ENCODE assay signal across 32 cellular contexts in the genomic region with DNA sequence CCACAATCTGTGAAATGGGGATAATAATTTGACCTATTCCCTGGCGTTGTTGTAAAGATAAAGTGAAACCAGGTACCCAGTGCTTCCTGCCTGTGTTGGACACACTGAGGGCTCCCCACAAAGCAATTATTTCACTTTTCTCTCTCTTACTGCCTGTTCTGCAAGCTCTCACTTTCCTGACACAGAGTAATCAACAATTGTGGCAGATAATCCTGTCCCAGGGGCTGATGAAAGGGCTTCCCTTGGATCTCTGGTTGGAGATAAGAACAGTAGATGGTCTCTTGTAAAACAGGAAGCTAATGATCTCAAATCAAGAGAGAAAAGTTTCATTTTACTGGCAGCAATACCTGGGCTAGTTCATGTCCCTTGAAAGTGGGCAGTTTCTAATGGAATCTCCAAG.
"Had no signal": no experiment of that assay in that cellular context is flagged by ENCODE, and none has a peak within 500 bp of the region (broad histone marks: within the 10 kb centered on the region; RNA-seq: fewer than 3 reads in every experiment).

No MANE protein-coding gene starts in this region.

- H3K27me3 Mint-ChIP-seq: activated CD4-positive, alpha-beta memory T cell treated with anti-CD3 and anti-CD28 coated beads, Interleukin-2, amount 10 ng/mL, durations not matched to agents 7 days and 5 days; activated CD4-positive, alpha-beta T cell treated with anti-CD3 and anti-CD28 coated beads, Interleukin-2, amount 10 ng/mL, durations not matched to agents 7 days and 5 days; activated naive CD8-positive, alpha-beta T cell had no signal

- H3K4me3 ChIP-seq: colonic mucosa, esophagus squamous epithelium, gastroesophageal sphincter, heart right ventricle had no signal

- H3K4me1 ChIP-seq: colonic mucosa, esophagus squamous epithelium, gastroesophageal sphincter, heart right ventricle had no signal

- H3K4me1 Mint-ChIP-seq: activated CD4-positive, alpha-beta memory T cell treated with anti-CD3 and anti-CD28 coated beads, Interleukin-2, amount 10 ng/mL, durations not matched to agents 7 days and 5 days; activated CD4-positive, alpha-beta T cell treated with anti-CD3 and anti-CD28 coated beads, Interleukin-2, amount 10 ng/mL, durations not matched to agents 7 days and 5 days; activated T-helper 17 cell treated with anti-CD3 and anti-CD28 coated beads, Interleukin-2, amount 50 U/mL, for 72 hours had no signal

- H3K4me3 Mint-ChIP-seq: activated CD4-positive, alpha-beta memory T cell treated with anti-CD3 and anti-CD28 coated beads, Interleukin-2, amount 10 ng/mL, durations not matched to agents 7 days and 5 days; activated CD4-positive, alpha-beta T cell treated with anti-CD3 and anti-CD28 coated beads, Interleukin-2, amount 10 ng/mL, durations not matched to agents 7 days and 5 days; activated naive CD8-positive, alpha-beta T cell; activated T-cell treated with anti-CD3 and anti-CD28 coated beads, Interleukin-2, amount 50 U/mL, for 4 hours; activated T-helper 17 cell treated with anti-CD3 and anti-CD28 coated beads, Interleukin-2, amount 50 U/mL, for 72 hours had no signal

- H3K9me3 ChIP-seq: colonic mucosa, esophagus squamous epithelium, gastroesophageal sphincter had no signal

- ATAC-seq: activated T-cell treated with anti-CD3 and anti-CD28 coated beads, Interleukin-2, amount 50 U/mL, for 4 hours; activated T-helper 17 cell treated with anti-CD3 and anti-CD28 coated beads, Interleukin-2, amount 50 U/mL, for 72 hours; gastroesophageal sphincter; heart right ventricle had no signal

- H3K27ac ChIP-seq: brain microvascular endothelial cell, colonic mucosa, epithelial cell of prostate, esophagus squamous epithelium, gastroesophageal sphincter, heart right ventricle had no signal

- H3K27me3 ChIP-seq: brain microvascular endothelial cell, colonic mucosa, esophagus squamous epithelium, gastroesophageal sphincter had no signal

- H3K36me3 ChIP-seq: brain microvascular endothelial cell, colonic mucosa, esophagus squamous epithelium, gastroesophageal sphincter, heart right ventricle had no signal

- H3K36me3 Mint-ChIP-seq: activated naive CD8-positive, alpha-beta T cell had no signal

- H3K27ac Mint-ChIP-seq: activated CD4-positive, alpha-beta memory T cell treated with anti-CD3 and anti-CD28 coated beads, Interleukin-2, amount 10 ng/mL, durations not matched to agents 7 days and 5 days; activated CD4-positive, alpha-beta T cell treated with anti-CD3 and anti-CD28 coated beads, Interleukin-2, amount 10 ng/mL, durations not matched to agents 7 days and 5 days; activated naive CD8-positive, alpha-beta T cell; activated T-helper 17 cell treated with anti-CD3 and anti-CD28 coated beads, Interleukin-2, amount 50 U/mL, for 72 hours had no signal

- FAIRE-seq: astrocyte, bronchial epithelial cell, endometrium, endothelial cell of umbilical vein had no signal

- DNase-seq: activated CD4-positive, alpha-beta memory T cell treated with anti-CD3 and anti-CD28 coated beads, Interleukin-2, amount 10 ng/mL, durations not matched to agents 7 days and 5 days; activated CD4-positive, alpha-beta T cell treated with anti-CD3 and anti-CD28 coated beads for 1 hour; activated CD4-positive, alpha-beta T cell treated with anti-CD3 and anti-CD28 coated beads for 4 hours; activated CD4-positive, alpha-beta T cell treated with anti-CD3 and anti-CD28 coated beads, Interleukin-2, amount 10 ng/mL, durations not matched to agents 7 days and 5 days; activated CD4-positive, alpha-beta T cell treated with anti-CD3 and anti-CD28 coated beads, Interleukin-2, amount 50 U/mL, for 4 hours; activated CD4-positive, CD25-positive, alpha-beta regulatory T cell; activated CD8-positive, alpha-beta memory T cell treated with anti-CD3 and anti-CD28 coated beads, Interleukin-2, amount 50 U/mL, for 48 hours; activated effector memory CD4-positive, alpha-beta T cell treated with Interleukin-2 at 50 U/mL for 16 hours; activated gamma-delta T cell treated with Interleukin-2 at 50 U/mL for 16 hours; activated naive CD4-positive, alpha-beta T cell treated with anti-CD3 and anti-CD28 coated beads, Interleukin-2, amount 50 U/mL, for 16 hours; activated naive CD4-positive, alpha-beta T cell treated with Interleukin-2 at 50 U/mL for 16 hours; activated T-cell treated with anti-CD3 and anti-CD28 coated beads for 4 hours; activated T-cell treated with anti-CD3 and anti-CD28 coated beads, Interleukin-2, amount 50 U/mL, for 4 hours; amniotic stem cell; anterior cingulate cortex; brain microvascular endothelial cell; central memory CD4-positive, alpha-beta T cell; cerebellar nuclear complex; colonic mucosa; effector CD8-positive, alpha-beta T cell; esophagus squamous epithelium; foreskin melanocyte; heart right ventricle; T-helper 2 cell had no signal
